In genomic region chr1:169849346-169850022, GRCh38 we compare ENCODE assay signal across 29 cellular contexts.
"Had no signal": no experiment of that assay in that cellular context is flagged by ENCODE, and none has a peak within 500 bp of the region (broad histone marks: within the 10 kb centered on the region; RNA-seq: fewer than 3 reads in every experiment).

No MANE protein-coding gene starts in this region.

- DNase-seq: activated CD4-positive, alpha-beta memory T cell treated with anti-CD3 and anti-CD28 coated beads, Interleukin-2, amount 10 ng/mL, durations not matched to agents 7 days and 5 days; activated CD4-positive, alpha-beta T cell treated with anti-CD3 and anti-CD28 coated beads for 1 hour; activated CD4-positive, alpha-beta T cell treated with anti-CD3 and anti-CD28 coated beads, Interleukin-2, amount 10 ng/mL, durations not matched to agents 7 days and 5 days; activated CD8-positive, alpha-beta memory T cell treated with anti-CD3 and anti-CD28 coated beads, Interleukin-2, amount 50 U/mL, for 48 hours; activated gamma-delta T cell treated with Interleukin-2 at 50 U/mL for 16 hours; activated T-cell treated with anti-CD3 and anti-CD28 coated beads, Interleukin-2, amount 50 U/mL, for 24 hours; anterior cingulate cortex; cerebellar nuclear complex; colonic mucosa; effector CD8-positive, alpha-beta T cell; kidney glomerular epithelial cell; left ventricle myocardium superior; naive B cell; nephron progenitor cell; ovary; retina; sigmoid colon; small intestine; stimulated activated CD4-positive, alpha-beta T cell treated with anti-CD3 and anti-CD28 coated beads, Interleukin-4, amount 100 ng/mL, for 24 hours; stomach; T-helper 9 cell; thyroid gland; upper lobe of right lung had no signal

- H3K27me3 ChIP-seq: colonic mucosa, neutrophil, ovary, sigmoid colon, stomach, thyroid gland, upper lobe of right lung had no signal

- H3K27ac ChIP-seq: colonic mucosa, neutrophil, ovary, sigmoid colon, stomach, thyroid gland, upper lobe of right lung had no signal

- ATAC-seq: activated naive CD4-positive, alpha-beta T cell treated with anti-CD3 and anti-CD28 coated beads, Interleukin-2, amount 50 U/mL, for 72 hours; left ventricle myocardium superior; stimulated activated effector memory CD8-positive, alpha-beta T cell treated with anti-CD3 and anti-CD28 coated beads, Interleukin-12 subunit alpha, Interleukin-12 subunit beta, amount 100 ng/mL, for 72 hours; upper lobe of right lung; WTC11 had no signal

- H3K4me1 ChIP-seq: colonic mucosa, stomach, upper lobe of right lung had no signal

- H3K9me3 ChIP-seq: colonic mucosa, neutrophil, ovary, sigmoid colon, stomach, thyroid gland, upper lobe of right lung had no signal

- FAIRE-seq: endometrium, frontal cortex, small intestine had no signal

- H3K4me3 ChIP-seq: colonic mucosa, ovary, sigmoid colon, stomach, thyroid gland, upper lobe of right lung had no signal

- H3K36me3 ChIP-seq: ovary had no signal
